ENCODE assay signal across 13 cellular contexts in the genomic region with DNA sequence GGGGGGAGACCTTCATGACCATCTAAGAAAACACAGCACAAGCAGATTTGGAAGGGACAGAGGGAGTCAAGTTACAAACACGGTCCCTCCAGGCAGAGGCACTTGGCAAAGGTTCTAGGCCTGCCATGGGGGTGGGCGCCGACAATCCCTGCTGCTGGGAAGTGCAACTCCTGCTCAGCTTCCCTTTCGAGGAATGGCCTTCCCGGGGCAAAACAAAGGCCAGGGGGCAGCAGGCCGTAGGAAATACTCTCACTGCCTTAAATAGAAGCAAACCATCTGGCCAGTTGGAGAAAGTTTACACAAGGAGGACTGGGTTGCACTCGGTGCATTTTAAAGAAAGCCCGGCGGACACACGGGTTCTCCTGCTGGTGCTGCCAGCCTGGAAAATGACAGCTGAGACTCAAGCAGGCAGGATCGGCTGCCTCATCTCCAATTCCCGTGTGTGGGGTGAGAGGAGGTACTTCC.
DNase-seq lines count a peak whose midpoint lies in the region; ATAC-seq and TF ChIP-seq lines count a peak whose summit lies in the region.
"Had no signal": no experiment of that assay in that cellular context is flagged by ENCODE, and none has a peak within 500 bp of the region (broad histone marks: within the 10 kb centered on the region; RNA-seq: fewer than 3 reads in every experiment).

No MANE protein-coding gene starts in this region.

- H3K4me2 ChIP-seq in osteoblast (ENCODE audit: insufficient read depth, low read length), result no peak overlapping the region

- H3K27ac ChIP-seq in cardiac muscle cell (peak overlapping the region; percentile 74), osteoblast (ENCODE audit: low read depth, low read length) (no peak overlapping the region)

- intact Hi-C loops in cardiac septum (cut with DNase I), result no loop called here

- H3K79me2 ChIP-seq in osteoblast (ENCODE audit: insufficient read depth, low read length), result no peaks in the 10 kb centered on the region

- peaks cover 8 to 19% of the 10 kb centered on the region in 2 donors for H3K4me1 Mint-ChIP-seq in natural killer cell treated with Interleukin-12 subunit alpha and Interleukin-12 subunit beta and Interleukin-15 and Interleukin-18, amount 100 ng/mL, for 72 hours (ENCODE audit: low read depth in 2 of 2)

- H3K9me3 ChIP-seq in cardiac muscle cell (ENCODE audit: low read depth), result no peaks in the 10 kb centered on the region
- H3K9me3 ChIP-seq in osteoblast (ENCODE audit: low read depth, low read length), result no peaks in the 10 kb centered on the region

- H3K4me3 ChIP-seq in cardiac muscle cell (no peak overlapping the region), fibroblast of pulmonary artery (replicated peaks; ENCODE audit: low read depth, low read length) (no peak overlapping the region), osteoblast (ENCODE audit: insufficient read depth, low read length) (no peak overlapping the region)

- H2AFZ ChIP-seq in osteoblast (ENCODE audit: low read length), result no peak overlapping the region

- H3K4me1 ChIP-seq in cardiac muscle cell (ENCODE audit: low read depth), result peaks cover 49% of the 10 kb centered on the region
- H3K4me1 ChIP-seq in osteoblast (ENCODE audit: insufficient read depth, low read length), result peaks cover 17% of the 10 kb centered on the region

- H3K36me3 Mint-ChIP-seq in natural killer cell treated with Interleukin-12 subunit alpha and Interleukin-12 subunit beta and Interleukin-15 and Interleukin-18, amount 100 ng/mL, for 72 hours, result no peaks in the 10 kb centered on the region

- no peak overlapping the region for H3K4me3 Mint-ChIP-seq in natural killer cell treated with Interleukin-12 subunit alpha and Interleukin-12 subunit beta and Interleukin-15 and Interleukin-18, amount 100 ng/mL, for 72 hours

- no peak overlapping the region for H3K27ac Mint-ChIP-seq in natural killer cell treated with Interleukin-12 subunit alpha and Interleukin-12 subunit beta and Interleukin-15 and Interleukin-18, amount 100 ng/mL, for 72 hours

- no peak for ATAC-seq in natural killer cell treated with Interleukin-12 subunit alpha and Interleukin-12 subunit beta and Interleukin-15 and Interleukin-18, amount 100 ng/mL, for 72 hours

- peaks cover 38% of the 10 kb centered on the region for H4K20me1 ChIP-seq in osteoblast (ENCODE audit: insufficient read depth, low read length)

- H3K9me3 Mint-ChIP-seq in natural killer cell treated with Interleukin-12 subunit alpha and Interleukin-12 subunit beta and Interleukin-15 and Interleukin-18, amount 100 ng/mL, for 72 hours, result no peaks in the 10 kb centered on the region

- no peaks in the 10 kb centered on the region for H3K27me3 Mint-ChIP-seq in natural killer cell treated with Interleukin-12 subunit alpha and Interleukin-12 subunit beta and Interleukin-15 and Interleukin-18, amount 100 ng/mL, for 72 hours

- H3K27me3 ChIP-seq in cardiac muscle cell (no peaks in the 10 kb centered on the region), osteoblast (ENCODE audit: insufficient read depth, low read length) (peaks cover 6% of the 10 kb centered on the region)

- peak; percentile 42 to 46 for DNase-seq in cardiac muscle cell (ENCODE audit: low read depth in 1 of 2, low spot score in 1 of 2)
- DNase-seq in cardiac septum (ENCODE audit: low spot score), result no peak
- DNase-seq in fibroblast of pulmonary artery (ENCODE audit: low read depth), result peak; percentile 56
- DNase-seq in osteoblast (ENCODE audit: insufficient read length, low spot score, missing footprints), result peak; percentile 68
- no peak for DNase-seq in NCI-H2107 treated with DMSO at 0.1 percent for 48 hours (lab: John Stamatoyannopoulos, UW; ENCODE audit: unreplicated experiment)
- no peak for DNase-seq in middle frontal gyrus (ENCODE audit: extremely low spot score, low spot score)
- no peak for DNase-seq in natural killer cell treated with Interleukin-12 subunit alpha and Interleukin-12 subunit beta and Interleukin-15 and Interleukin-18, amount 100 ng/mL, for 72 hours (ENCODE audit: low spot score)
- no peak for DNase-seq in CD1c-positive myeloid dendritic cell (ENCODE audit: extremely low spot score)
- DNase-seq: activated CD4-positive, alpha-beta T cell treated with anti-CD3 and anti-CD28 coated beads for 4 hours; activated effector memory CD4-positive, alpha-beta T cell treated with Interleukin-2 at 50 U/mL for 16 hours; caudate nucleus; GF-D8; trophoblast cell had no signal

- peak; percentile 13 for TF ChIP-seq CTCF in cardiac muscle cell (IDR thresholded peaks at IDR 0.05; ENCODE audit: low read depth, low read length)
- no peak for TF ChIP-seq CTCF in fibroblast of pulmonary artery (IDR thresholded peaks at IDR 0.05; ENCODE audit: low read length, missing control alignments)
- no peak for TF ChIP-seq CTCF in osteoblast (IDR thresholded peaks at IDR 0.05; ENCODE audit: extremely low read depth, low read depth, low read length)

- H3K36me3 ChIP-seq in cardiac muscle cell (no peaks in the 10 kb centered on the region), osteoblast (ENCODE audit: insufficient read depth, low read length) (no peaks in the 10 kb centered on the region)

Comparison
In these comparisons a context has a peak if more than half of its experiments do, and no peak if none do; other contexts are left out.
1. DNase-seq: peak in cardiac muscle cell (2 of 2), fibroblast of pulmonary artery (single experiment) and osteoblast (single experiment); none in cardiac septum (single experiment), NCI-H2107 treated with DMSO at 0.1 percent for 48 hours (single experiment), middle frontal gyrus (single experiment), natural killer cell treated with Interleukin-12 subunit alpha and Interleukin-12 subunit beta and Interleukin-15 and Interleukin-18, amount 100 ng/mL, for 72 hours (single experiment) and CD1c-positive myeloid dendritic cell (single experiment).